In the genomic region with DNA sequence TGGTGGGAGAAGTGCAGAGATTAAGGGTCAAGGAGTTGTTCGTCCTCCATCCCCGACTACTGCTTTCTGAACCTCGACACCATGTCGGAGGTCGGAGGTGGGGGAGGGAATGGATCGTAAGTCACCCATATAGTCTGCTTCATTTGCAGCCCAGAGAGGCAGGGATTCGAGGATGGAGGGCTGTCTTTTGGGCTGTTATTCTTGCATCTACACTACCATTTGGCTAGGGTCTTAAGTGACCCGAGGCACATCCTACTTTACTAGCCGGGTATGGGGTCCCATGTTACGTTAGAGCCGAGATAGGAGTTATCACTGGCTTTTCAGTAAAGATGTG, we compare ENCODE assay signal across 1 cellular context.
TF ChIP-seq lines count a peak whose summit lies in the region.

No MANE protein-coding gene starts in this region.

TF ChIP-seq in HCT116, 20 proteins besides CTCF, POLR2A, EP300 and RAD21 (continued from another document):
- TF ChIP-seq, protein P1, sequence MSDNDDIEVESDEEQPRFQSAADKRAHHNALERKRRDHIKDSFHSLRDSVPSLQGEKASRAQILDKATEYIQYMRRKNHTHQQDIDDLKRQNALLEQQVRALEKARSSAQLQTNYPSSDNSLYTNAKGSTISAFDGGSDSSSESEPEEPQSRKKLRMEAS (IDR thresholded peaks at IDR 0.05), result no peak
